Comparison of ENCODE assay signal across 34 cellular contexts in genomic region chr12:128316078-128316477, GRCh38. TPM values are rescaled to one million over a fixed set of nuclear protein-coding genes. Genes with fewer than 3 reads are reported as not detected.
DNase-seq lines count a peak whose midpoint lies in the region; ATAC-seq and TF ChIP-seq lines count a peak whose summit lies in the region.
"Had no signal": no experiment of that assay in that cellular context is flagged by ENCODE, and none has a peak within 500 bp of the region (broad histone marks: within the 10 kb centered on the region; RNA-seq: fewer than 3 reads in every experiment).

No MANE protein-coding gene starts in this region.

- H3K27ac ChIP-seq in urinary bladder (ENCODE audit: low read depth) (peak overlapping the region; percentile 39), sigmoid colon (peak overlapping the region in 1 of 4 donors; percentile 49)
- H3K27ac ChIP-seq: PC-9 had no signal

- TF ChIP-seq CTCF in nephron (IDR thresholded peaks at IDR 0.05; ENCODE audit: unreplicated experiment in 3 of 3) = no peak
- TF ChIP-seq CTCF in sigmoid colon (IDR thresholded peaks at IDR 0.05) = no peak

- H3K27ac Mint-ChIP-seq in nephron = peak overlapping the region in 2 of 3 experiments; percentile 84 to 96
- H3K27ac Mint-ChIP-seq: CD4-positive, CD25-positive, alpha-beta regulatory T cell; GM23338; HFFc6 had no signal

- H3K27me3 Mint-ChIP-seq in nephron (ENCODE audit: low read depth) = peaks cover 7% of the 10 kb centered on the region
- H3K27me3 Mint-ChIP-seq: CD4-positive, CD25-positive, alpha-beta regulatory T cell had no signal

- no peaks in the 10 kb centered on the region for H3K9me3 ChIP-seq in sigmoid colon

- DNase-seq in left cardiac atrium = peak; percentile 34
- DNase-seq in cardiac septum (ENCODE audit: low spot score) = no peak
- peak; percentile 48 for DNase-seq in NCI-H526 treated with DMSO at 0.1 percent for 48 hours (lab: John Stamatoyannopoulos, UW)
- no peak for DNase-seq in sigmoid colon
- no peak for DNase-seq in NOMO-1 (lab: John Stamatoyannopoulos, UW; ENCODE audit: unreplicated experiment in 2 of 2)
- no peak for DNase-seq in NCI-H446 treated with DMSO at 0.1 percent for 48 hours (lab: John Stamatoyannopoulos, UW)
- DNase-seq: 8988T; ACHN; BE2C; CD4-positive, CD25-positive, alpha-beta regulatory T cell; DMS53; HFFc6; Kasumi-1; NCI-H1436 treated with DMSO at 0.1 percent for 48 hours; NCI-H187 treated with DMSO at 0.1 percent for 48 hours; NCI-H2171 treated with DMSO at 0.1 percent for 48 hours; NCI-H345; NCI-H524; NCI-H82; NK-92 treated with Interleukin-12 subunit alpha and Interleukin-12 subunit beta, amount 100 ng/mL, for 24 hours; PC-9; SHP77 had no signal

- WGBS in urinary bladder = 76% methylated on average over 6 of the region's 6 CpGs
- 53 to 66% methylated on average over 6 of the region's 6 CpGs for WGBS in sigmoid colon, 2 donors

- H3K4me3 ChIP-seq in urinary bladder (ENCODE audit: low read depth, low read length) (no peak overlapping the region), sigmoid colon (no peak overlapping the region)
- H3K4me3 ChIP-seq: GM23338, HAP-1, K562, PC-9 had no signal

- H3K27me3 ChIP-seq in sigmoid colon = no peaks in the 10 kb centered on the region
- H3K27me3 ChIP-seq: BE2C had no signal

- TF ChIP-seq POLR2A in sigmoid colon (IDR thresholded peaks at IDR 0.05) = no peak

- H3K4me3 Mint-ChIP-seq in nephron = peak overlapping the region in 1 of 3 experiments; percentile 31
- H3K4me3 Mint-ChIP-seq: CD4-positive, CD25-positive, alpha-beta regulatory T cell; GM23338; HFFc6 had no signal

- peaks cover 71% of the 10 kb centered on the region for H3K4me1 Mint-ChIP-seq in nephron
- H3K4me1 Mint-ChIP-seq: CD4-positive, CD25-positive, alpha-beta regulatory T cell; GM23338 had no signal

- H3K4me1 ChIP-seq in urinary bladder (ENCODE audit: insufficient read depth) = peaks cover 6% of the 10 kb centered on the region
- H3K4me1 ChIP-seq in sigmoid colon = no peaks in the 10 kb centered on the region
- H3K4me1 ChIP-seq: BE2C, HAP-1 had no signal

- no peak for ATAC-seq in left cardiac atrium
- ATAC-seq: GM23338, HepG2 had no signal

- peaks cover under 1% of the 10 kb centered on the region for H3K9me3 Mint-ChIP-seq in nephron

- intact Hi-C loops in left cardiac atrium (cut with DNase I) = no loop called here
- intact Hi-C loops in cardiac septum (cut with DNase I) = no loop called here
- intact Hi-C loops in sigmoid colon (cut with DNase I) = no loop called here

- no peak for TF ChIP-seq EP300 in sigmoid colon (IDR thresholded peaks at IDR 0.05)

- H3K36me3 ChIP-seq in urinary bladder (ENCODE audit: insufficient read depth) (no peaks in the 10 kb centered on the region), sigmoid colon (no peaks in the 10 kb centered on the region)
- H3K36me3 ChIP-seq: BE2C, HAP-1 had no signal

- H3K36me3 Mint-ChIP-seq in nephron (ENCODE audit: low read depth) = peaks cover 12% of the 10 kb centered on the region
- H3K36me3 Mint-ChIP-seq: CD4-positive, CD25-positive, alpha-beta regulatory T cell had no signal

RNA-seq across cellular contexts. Expression of gene TMEM132C, which starts 49.1 kb away (rescaled TPM):
- total RNA-seq in left cardiac atrium (10 to 100 TPM; 11.1 to 12.8 TPM), cardiac septum (0.27 TPM), urinary bladder (11.1 TPM), sigmoid colon (1 to 10 TPM; 1.4 to 3.5 (median 1.8) TPM)
- polyA plus RNA-seq in urinary bladder (20.9 TPM), sigmoid colon (1 to 10 TPM in 1 of 3 donors, under 1 TPM in 1, not detected in 1; 0.60 to 1.8 TPM)
- total RNA-seq: CD4-positive, CD25-positive, alpha-beta regulatory T cell; Daoy; G401; GM23338; HepG2; HFFc6; HT1080; K562; M059J; PC-9; RPMI7951; SK-MEL-5 had no signal
- polyA plus RNA-seq: GM23338, HepG2, K562 had no signal

Comparison
In these comparisons a context has a peak if more than half of its experiments do, and no peak if none do; other contexts are left out.
1. DNase-seq: peak in left cardiac atrium (single experiment) and NCI-H526 treated with DMSO at 0.1 percent for 48 hours (single experiment); none in cardiac septum (single experiment), sigmoid colon (single experiment), NOMO-1 (0 of 2) and NCI-H446 treated with DMSO at 0.1 percent for 48 hours (single experiment).